Comparison of ENCODE assay signal across 19 cellular contexts in the genomic region with DNA sequence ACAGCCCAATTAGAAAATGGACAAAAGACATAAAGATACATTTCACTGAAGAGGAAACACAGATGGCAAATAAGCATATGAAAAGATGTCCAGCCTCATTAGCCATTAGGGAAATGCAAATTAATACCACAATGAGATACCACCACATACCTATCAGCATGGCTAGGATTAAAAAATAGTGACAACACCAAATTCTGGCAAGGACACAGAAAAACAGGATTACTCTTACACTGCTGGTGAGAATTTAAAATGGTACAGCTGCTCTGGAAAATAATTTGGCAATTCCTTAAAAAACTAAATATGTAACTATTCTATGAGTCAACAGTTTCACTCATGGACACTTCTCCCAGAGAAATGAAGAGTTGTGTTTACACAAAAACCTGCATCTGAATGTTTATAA.
DNase-seq lines count a peak whose midpoint lies in the region; ATAC-seq and TF ChIP-seq lines count a peak whose summit lies in the region.
"Had no signal": no experiment of that assay in that cellular context is flagged by ENCODE, and none has a peak within 500 bp of the region (broad histone marks: within the 10 kb centered on the region; RNA-seq: fewer than 3 reads in every experiment).

No MANE protein-coding gene starts in this region.

- intact Hi-C loops in left ventricle myocardium superior (cut with micrococcal nuclease) (no loop called here), cardiac septum (cut with DNase I) (no loop called here)

- peak; percentile 23 for ATAC-seq in left ventricle myocardium superior
- ATAC-seq in stimulated activated naive CD8-positive, alpha-beta T cell treated with anti-CD3 and anti-CD28 coated beads, Interleukin-15, amount 100 ng/mL, for 72 hours: no peak
- ATAC-seq: A549, GM12878 had no signal

- DNase-seq in left ventricle myocardium superior: no peak
- no peak for DNase-seq in cardiac septum (ENCODE audit: low spot score)
- peak; percentile 21 to 22 for DNase-seq in cardiac fibroblast (ENCODE audit: low read depth in 2 of 2)
- peak; percentile 14 for DNase-seq in fibroblast of mammary gland (ENCODE audit: low read depth)
- no peak for DNase-seq in stimulated activated naive CD8-positive, alpha-beta T cell treated with anti-CD3 and anti-CD28 coated beads, Interleukin-15, amount 100 ng/mL, for 72 hours
- DNase-seq in AML-193 (lab: John Stamatoyannopoulos, UW): no peak
- no peak for DNase-seq in NCI-H748 (lab: John Stamatoyannopoulos, UW; ENCODE audit: unreplicated experiment)
- DNase-seq: CD8-positive, alpha-beta memory T cell; COR-L47; DMS 273 treated with DMSO at 0.1 percent for 48 hours; DMS53; DND-41; EL; GOT3; H7 had no signal

- H3K27me3 Mint-ChIP-seq in stimulated activated naive CD8-positive, alpha-beta T cell treated with anti-CD3 and anti-CD28 coated beads, Interleukin-15, amount 100 ng/mL, for 72 hours: no peaks in the 10 kb centered on the region
- H3K27me3 Mint-ChIP-seq: B cell had no signal

- H3K9me3 Mint-ChIP-seq in stimulated activated naive CD8-positive, alpha-beta T cell treated with anti-CD3 and anti-CD28 coated beads, Interleukin-15, amount 100 ng/mL, for 72 hours: peaks cover 0 to 6% of the 10 kb centered on the region in 2 donors

- no peak overlapping the region for H3K4me3 Mint-ChIP-seq in stimulated activated naive CD8-positive, alpha-beta T cell treated with anti-CD3 and anti-CD28 coated beads, Interleukin-15, amount 100 ng/mL, for 72 hours
- H3K4me3 Mint-ChIP-seq: B cell; CD8-positive, alpha-beta memory T cell had no signal

- H3K4me1 Mint-ChIP-seq in stimulated activated naive CD8-positive, alpha-beta T cell treated with anti-CD3 and anti-CD28 coated beads, Interleukin-15, amount 100 ng/mL, for 72 hours: no peaks in the 10 kb centered on the region
- H3K4me1 Mint-ChIP-seq: B cell; CD8-positive, alpha-beta memory T cell had no signal

- TF ChIP-seq CTCF in cardiac fibroblast (IDR thresholded peaks at IDR 0.05; ENCODE audit: low read depth, low read length) (no peak), fibroblast of mammary gland (conservative IDR thresholded peaks at IDR 0.05; ENCODE audit: control insufficient read depth, insufficient read depth, low read depth, low read length) (no peak)

- no peak overlapping the region for H3K4me3 ChIP-seq in cardiac fibroblast (replicated peaks in 1 of 2; ENCODE audit: low read depth in 2 of 2, low read length in 2 of 2)
- H3K4me3 ChIP-seq in fibroblast of mammary gland (ENCODE audit: control insufficient read depth, low read depth, low read length): no peak overlapping the region
- H3K4me3 ChIP-seq: A549; BLaER1 treated with 17β-estradiol and CSF1 and Interleukin-3, amounts not matched to agents 10 nM and 100 nM; GM12878 had no signal

- no peak overlapping the region for H3K27ac Mint-ChIP-seq in stimulated activated naive CD8-positive, alpha-beta T cell treated with anti-CD3 and anti-CD28 coated beads, Interleukin-15, amount 100 ng/mL, for 72 hours
- H3K27ac Mint-ChIP-seq: B cell; CD8-positive, alpha-beta memory T cell had no signal

Comparison
In these comparisons a context has a peak if more than half of its experiments do, and no peak if none do; other contexts are left out.
1. DNase-seq: peak in cardiac fibroblast (2 of 2) and fibroblast of mammary gland (single experiment); none in left ventricle myocardium superior (single experiment), cardiac septum (single experiment), stimulated activated naive CD8-positive, alpha-beta T cell treated with anti-CD3 and anti-CD28 coated beads, Interleukin-15, amount 100 ng/mL, for 72 hours (0 of 2), AML-193 (0 of 2) and NCI-H748 (single experiment).